18 cellular contexts compared by ENCODE assay signal in the genomic region with DNA sequence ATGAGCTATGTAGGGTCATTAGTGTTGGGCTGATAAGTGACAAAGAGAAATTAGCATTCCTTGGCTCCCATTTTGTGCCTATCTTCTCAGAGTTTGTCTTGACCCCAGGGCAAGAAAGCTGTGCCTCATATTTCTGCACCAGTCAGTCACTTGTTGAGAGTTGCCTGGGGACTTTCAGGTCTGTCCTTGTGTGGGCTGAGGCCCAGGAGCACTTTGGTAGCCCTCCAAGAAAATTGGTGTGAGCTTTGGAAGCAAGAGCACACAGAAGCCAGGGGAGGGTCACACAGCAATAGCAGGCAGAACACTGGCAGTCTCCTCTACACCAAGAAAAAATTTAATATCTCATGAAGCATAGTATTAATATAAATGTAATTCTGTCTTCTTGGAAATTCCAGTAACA.
DNase-seq lines count a peak whose midpoint lies in the region; ATAC-seq, FAIRE-seq and TF ChIP-seq lines count a peak whose summit lies in the region.
"Had no signal": no experiment of that assay in that cellular context is flagged by ENCODE, and none has a peak within 500 bp of the region (broad histone marks: within the 10 kb centered on the region; RNA-seq: fewer than 3 reads in every experiment).

No MANE protein-coding gene starts in this region.

- peak in 2 of 5 donors; percentile 31 to 45 for DNase-seq in heart left ventricle
- DNase-seq in left ventricle myocardium inferior, result no peak
- no peak for DNase-seq in endodermal cell
- DNase-seq in right cardiac atrium, result peak in 2 of 3 donors; percentile 61 to 64
- no peak for DNase-seq in ovary
- no peak for DNase-seq in HTR-8/SVneo (ENCODE audit: insufficient read length, low spot score)
- DNase-seq: C1 segment of cervical spinal cord; Calu3; CD4-positive, alpha-beta memory T cell; COR-L47; DMS53; DMS79 treated with DMSO at 0.1 percent for 48 hours; GF-D8; GOT3; H7; HCEC 1CT had no signal

- H3K9ac ChIP-seq in endodermal cell (ENCODE audit: extremely low read depth, low read length, poor library complexity, severe bottlenecking), result no peak overlapping the region

- no peak for TF ChIP-seq CTCF in heart left ventricle (IDR thresholded peaks at IDR 0.05)
- no peak for TF ChIP-seq CTCF in left ventricle myocardium inferior (IDR thresholded peaks at IDR 0.05; ENCODE audit: borderline replicate concordance)
- no peak for TF ChIP-seq CTCF in endodermal cell (conservative IDR thresholded peaks at IDR 0.05)
- no peak for TF ChIP-seq CTCF in ovary (IDR thresholded peaks at IDR 0.05)

- H3K27ac ChIP-seq in heart left ventricle (no peak overlapping the region), left ventricle myocardium inferior (replicated peaks) (no peak overlapping the region), endodermal cell (ENCODE audit: low read depth, low read length) (no peak overlapping the region), right cardiac atrium (ENCODE audit: low read length) (no peak overlapping the region), ovary (no peak overlapping the region)

- H3K27me3 Mint-ChIP-seq in endodermal cell (ENCODE audit: insufficient read depth), result no peaks in the 10 kb centered on the region
- H3K27me3 Mint-ChIP-seq: CD4-positive, alpha-beta memory T cell had no signal

- ATAC-seq in heart left ventricle (peak; percentile 42 to 85 (median 60)), right cardiac atrium (peak in 1 of 2 donors; percentile 79)

- no peak for TF ChIP-seq EP300 in ovary (IDR thresholded peaks at IDR 0.05)

- TF ChIP-seq POLR2A in heart left ventricle (IDR thresholded peaks at IDR 0.05) (no peak), ovary (IDR thresholded peaks at IDR 0.05) (no peak)

- H3K36me3 ChIP-seq in heart left ventricle (no peaks in the 10 kb centered on the region), left ventricle myocardium inferior (no peaks in the 10 kb centered on the region), endodermal cell (ENCODE audit: control insufficient read depth, insufficient read depth, low read length) (no peaks in the 10 kb centered on the region), ovary (no peaks in the 10 kb centered on the region)

- H3K9me3 ChIP-seq in heart left ventricle (no peaks in the 10 kb centered on the region), left ventricle myocardium inferior (replicated peaks) (no peaks in the 10 kb centered on the region), endodermal cell (ENCODE audit: control insufficient read depth, low read length) (peaks cover 74% of the 10 kb centered on the region), right cardiac atrium (ENCODE audit: control insufficient read depth, low read length) (no peaks in the 10 kb centered on the region), ovary (no peaks in the 10 kb centered on the region)

- H3K9me3 Mint-ChIP-seq in endodermal cell, result peaks cover 50% of the 10 kb centered on the region

- intact Hi-C loops in heart left ventricle (cut with DNase I) (no loop called here), left ventricle myocardium inferior (cut with micrococcal nuclease) (no loop called here), right cardiac atrium (cut with DNase I) (no loop called here), ovary (cut with DNase I) (no loop called here)

- H3K27me3 ChIP-seq in heart left ventricle (no peaks in the 10 kb centered on the region), left ventricle myocardium inferior (ENCODE audit: low read depth) (no peaks in the 10 kb centered on the region), endodermal cell (ENCODE audit: control insufficient read depth, insufficient read depth, low read length, poor library complexity, severe bottlenecking) (no peaks in the 10 kb centered on the region), right cardiac atrium (ENCODE audit: control insufficient read depth, insufficient read depth) (no peaks in the 10 kb centered on the region), ovary (no peaks in the 10 kb centered on the region)

- no peak for FAIRE-seq in HTR-8/SVneo (lab: Jason Lieb, UNC)
- FAIRE-seq: GM12891, GM18507 had no signal

- H3K4me1 Mint-ChIP-seq in endodermal cell, result peaks cover 3% of the 10 kb centered on the region
- H3K4me1 Mint-ChIP-seq: CD4-positive, alpha-beta memory T cell had no signal

- no peak overlapping the region for H3K4me3 Mint-ChIP-seq in endodermal cell
- H3K4me3 Mint-ChIP-seq: CD4-positive, alpha-beta memory T cell had no signal

- H3K4me1 ChIP-seq in heart left ventricle (peaks cover 0 to 5% (median 0%) of the 10 kb centered on the region in 12 donors), left ventricle myocardium inferior (no peaks in the 10 kb centered on the region), endodermal cell (ENCODE audit: control insufficient read depth, insufficient read depth, low read length) (no peaks in the 10 kb centered on the region), right cardiac atrium (ENCODE audit: control insufficient read depth, insufficient read depth, low read length) (no peaks in the 10 kb centered on the region), ovary (ENCODE audit: insufficient read depth) (no peaks in the 10 kb centered on the region)

- peaks cover 7% of the 10 kb centered on the region for H3K36me3 Mint-ChIP-seq in endodermal cell (ENCODE audit: low read depth)
- H3K36me3 Mint-ChIP-seq: CD4-positive, alpha-beta memory T cell had no signal

- H3K4me3 ChIP-seq in heart left ventricle (no peak overlapping the region), left ventricle myocardium inferior (no peak overlapping the region), endodermal cell (ENCODE audit: low read length) (peak overlapping the region; percentile 69), right cardiac atrium (ENCODE audit: low read length) (no peak overlapping the region), ovary (no peak overlapping the region)

- H3K27ac Mint-ChIP-seq in endodermal cell, result no peak overlapping the region
- H3K27ac Mint-ChIP-seq: CD4-positive, alpha-beta memory T cell had no signal

Comparison
In these comparisons a context has a peak if more than half of its experiments do, and no peak if none do; other contexts are left out.
1. DNase-seq: peak in right cardiac atrium (2 of 3); none in left ventricle myocardium inferior (single experiment), endodermal cell (single experiment), ovary (0 of 5) and HTR-8/SVneo (single experiment).